In genomic region chr14:24920265-24921080, GRCh38 we compare ENCODE assay signal across 18 cellular contexts.
"Had no signal": no experiment of that assay in that cellular context is flagged by ENCODE, and none has a peak within 500 bp of the region (broad histone marks: within the 10 kb centered on the region; RNA-seq: fewer than 3 reads in every experiment).

No MANE protein-coding gene starts in this region.

- H3K36me3 ChIP-seq: ascending aorta, neural progenitor cell, tibial artery, uterus had no signal

- H3K4me2 ChIP-seq: neural progenitor cell had no signal

- ATAC-seq: activated naive CD8-positive, alpha-beta T cell treated with anti-CD3 and anti-CD28 coated beads, Interleukin-2, amount 50 U/mL, for 24 hours had no signal

- H3K4me1 ChIP-seq: ascending aorta, neural progenitor cell, tibial artery had no signal

- H3K36me3 Mint-ChIP-seq: naive B cell, neural progenitor cell had no signal

- H3K27ac ChIP-seq: ascending aorta, neural progenitor cell, tibial artery, uterus had no signal

- H3K9ac ChIP-seq: neural progenitor cell had no signal

- H3K4me1 Mint-ChIP-seq: activated naive CD8-positive, alpha-beta T cell treated with anti-CD3 and anti-CD28 coated beads, Interleukin-2, amount 50 U/mL, for 24 hours; naive B cell had no signal

- H3K4me3 Mint-ChIP-seq: activated naive CD4-positive, alpha-beta T cell treated with anti-CD3 and anti-CD28 coated beads for 36 hours; activated naive CD8-positive, alpha-beta T cell treated with anti-CD3 and anti-CD28 coated beads, Interleukin-2, amount 50 U/mL, for 24 hours; naive B cell; neural progenitor cell had no signal

- H3K27me3 ChIP-seq: ascending aorta, neural progenitor cell, tibial artery, uterus had no signal

- H2AFZ ChIP-seq: neural progenitor cell had no signal

- H3K27ac Mint-ChIP-seq: activated naive CD4-positive, alpha-beta T cell treated with anti-CD3 and anti-CD28 coated beads for 36 hours; activated naive CD8-positive, alpha-beta T cell treated with anti-CD3 and anti-CD28 coated beads, Interleukin-2, amount 50 U/mL, for 24 hours; activated T-helper 2 cell treated with anti-CD3 and anti-CD28 coated beads, Interferon-gamma antibody, Interleukin-2, Interleukin-4, amounts not matched to agents 10 μg/mL and 5 μg/mL and 100 μg/mL, durations not matched to agents 14 hours and 24 hours and 36 hours; neural progenitor cell had no signal

- H3K4me3 ChIP-seq: ascending aorta, neural progenitor cell, tibial artery, uterus had no signal

- H3K9me3 Mint-ChIP-seq: activated naive CD4-positive, alpha-beta T cell treated with anti-CD3 and anti-CD28 coated beads for 36 hours; activated naive CD8-positive, alpha-beta T cell treated with anti-CD3 and anti-CD28 coated beads, Interleukin-2, amount 50 U/mL, for 24 hours; activated T-helper 2 cell treated with anti-CD3 and anti-CD28 coated beads, Interferon-gamma antibody, Interleukin-2, Interleukin-4, amounts not matched to agents 10 μg/mL and 5 μg/mL and 100 μg/mL, durations not matched to agents 14 hours and 24 hours and 36 hours; neural progenitor cell had no signal

- DNase-seq: activated CD4-positive, alpha-beta T cell treated with anti-CD3 and anti-CD28 coated beads for 1 hour; activated CD4-positive, alpha-beta T cell treated with anti-CD3 and anti-CD28 coated beads, Interleukin-2, amount 50 U/mL, for 4 hours; activated naive CD4-positive, alpha-beta T cell treated with anti-CD3 and anti-CD28 coated beads for 36 hours; activated naive CD8-positive, alpha-beta T cell treated with anti-CD3 and anti-CD28 coated beads, Interleukin-2, amount 50 U/mL, for 24 hours; foreskin melanocyte; head of caudate nucleus; left cardiac atrium; mammary epithelial cell; naive B cell; stimulated activated CD4-positive, alpha-beta T cell treated with anti-CD3 and anti-CD28 coated beads, Interleukin-15, amount 100 ng/mL, for 24 hours; stimulated activated CD4-positive, alpha-beta T cell treated with anti-CD3 and anti-CD28 coated beads, Interleukin-4, amount 100 ng/mL, for 1 hour; stimulated activated naive CD4-positive, alpha-beta T cell; T-helper 2 cell; tibial artery; uterus had no signal

- H3K9me3 ChIP-seq: ascending aorta, tibial artery, uterus had no signal
